In the genomic region with DNA sequence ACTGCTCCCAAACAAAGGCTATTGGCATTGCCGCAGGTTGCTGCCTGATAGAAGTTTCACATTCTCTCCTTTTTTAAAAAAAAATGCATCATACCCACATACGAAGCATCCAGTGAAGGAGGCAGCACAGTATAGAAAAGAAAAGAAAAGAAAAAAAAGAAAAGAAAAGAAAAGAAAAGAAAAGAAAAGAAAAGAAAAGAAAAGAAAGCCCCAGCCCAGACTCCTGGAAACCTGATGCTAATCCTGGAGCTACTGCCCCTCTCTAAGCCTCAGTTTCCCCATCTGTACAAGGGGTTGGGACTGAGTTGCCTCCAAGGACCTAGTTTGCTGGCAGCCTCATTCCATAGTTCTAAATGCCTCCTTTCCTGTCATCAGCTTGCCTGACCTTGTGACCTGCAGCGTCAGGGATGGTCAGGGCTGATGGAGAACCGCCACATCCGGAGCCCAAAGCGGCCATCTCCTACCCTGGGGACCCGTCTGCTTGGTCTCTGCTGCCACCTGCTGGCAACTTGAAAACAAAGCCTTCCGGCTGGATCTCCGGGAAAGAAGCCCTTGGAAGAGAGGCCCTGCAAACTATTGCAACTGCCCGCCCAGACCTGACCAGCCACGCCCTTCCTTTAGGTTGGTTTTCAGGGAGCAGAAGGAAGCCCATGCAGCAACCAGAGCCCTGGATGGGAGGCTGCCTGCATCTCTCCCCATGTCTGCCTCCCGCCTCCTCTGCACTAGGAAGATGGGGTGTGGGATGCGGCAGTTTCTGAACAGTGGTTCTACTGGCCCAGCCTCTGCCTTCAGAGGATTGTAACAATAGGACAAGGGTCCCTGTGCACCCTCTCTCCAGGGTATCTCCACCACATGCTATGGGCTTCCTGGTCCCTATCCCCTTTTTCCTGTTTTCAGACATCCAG, we compare ENCODE assay signal across 9 cellular contexts. TPM values are rescaled to one million over a fixed set of nuclear protein-coding genes. Genes with fewer than 3 reads are reported as not detected.
A peak's percentile ranks its signal among the peaks of the same experiment; 100 is the strongest.
DNase-seq lines count a peak whose midpoint lies in the region; ATAC-seq and TF ChIP-seq lines count a peak whose summit lies in the region.
"Had no signal": no experiment of that assay in that cellular context is flagged by ENCODE, and none has a peak within 500 bp of the region (broad histone marks: within the 10 kb centered on the region; RNA-seq: fewer than 3 reads in every experiment).

No MANE protein-coding gene starts in this region.

- H3K36me3 ChIP-seq in Peyer's patch, result no peaks in the 10 kb centered on the region
- no peaks in the 10 kb centered on the region for H3K36me3 ChIP-seq in neural progenitor cell

- H3K4me1 Mint-ChIP-seq in activated T-cell treated with anti-CD3 and anti-CD28 coated beads, Interleukin-2, amount 50 U/mL, for 4 hours (ENCODE audit: low read depth), result peaks cover 2% of the 10 kb centered on the region
- H3K4me1 Mint-ChIP-seq in neural progenitor cell, result peaks cover 25% of the 10 kb centered on the region

- no peak overlapping the region for H3K4me3 Mint-ChIP-seq in activated T-cell treated with anti-CD3 and anti-CD28 coated beads, Interleukin-2, amount 50 U/mL, for 4 hours
- peak overlapping the region; percentile 25 for H3K4me3 Mint-ChIP-seq in neural progenitor cell

- no peak for TF ChIP-seq POLR2A in Peyer's patch (IDR thresholded peaks at IDR 0.05)

- TF ChIP-seq CTCF in Peyer's patch (IDR thresholded peaks at IDR 0.05), result peak in 5 of 6 experiments; percentile 59 to 84 (median 79)
- peak; percentile 93 for TF ChIP-seq CTCF in neural progenitor cell (IDR thresholded peaks at IDR 0.05)

- H3K27ac ChIP-seq in Peyer's patch, result no peak overlapping the region
- no peak overlapping the region for H3K27ac ChIP-seq in neural progenitor cell

- H3K4me1 ChIP-seq in Peyer's patch, result no peaks in the 10 kb centered on the region
- H3K4me1 ChIP-seq in neural progenitor cell, result no peaks in the 10 kb centered on the region

- H3K9me3 ChIP-seq in Peyer's patch (no peaks in the 10 kb centered on the region), neural progenitor cell (ENCODE audit: low read depth) (no peaks in the 10 kb centered on the region)

- H3K9ac ChIP-seq in neural progenitor cell, result no peak overlapping the region

- peak; percentile 64 to 75 for ATAC-seq in activated T-cell treated with anti-CD3 and anti-CD28 coated beads, Interleukin-2, amount 50 U/mL, for 4 hours
- ATAC-seq in HG02678 (IDR thresholded peaks at IDR 0.05; ENCODE audit: unreplicated experiment), result no peak

- H3K27me3 ChIP-seq in Peyer's patch (no peaks in the 10 kb centered on the region), neural progenitor cell (no peaks in the 10 kb centered on the region)

- H3F3A ChIP-seq in neural progenitor cell (ENCODE audit: low read depth), result peaks cover 3% of the 10 kb centered on the region

- no peak overlapping the region for H2AFZ ChIP-seq in neural progenitor cell (replicated peaks)

- peaks cover 19% of the 10 kb centered on the region for H3K27me3 Mint-ChIP-seq in activated T-cell treated with anti-CD3 and anti-CD28 coated beads, Interleukin-2, amount 50 U/mL, for 4 hours (ENCODE audit: low read depth)
- H3K27me3 Mint-ChIP-seq in neural progenitor cell (ENCODE audit: insufficient read depth, low read depth), result peaks cover 10% of the 10 kb centered on the region

- no peaks in the 10 kb centered on the region for H4K20me1 ChIP-seq in neural progenitor cell (ENCODE audit: low read depth)

- H3K79me2 ChIP-seq in neural progenitor cell (ENCODE audit: low read depth), result no peaks in the 10 kb centered on the region

- DNase-seq in COR-L47 (lab: John Stamatoyannopoulos, UW), result peak; percentile 24
- DNase-seq in HuH-7 (ENCODE audit: low spot score), result peak; percentile 85
- peak; percentile 62 to 89 (median 76) for DNase-seq in Peyer's patch
- peak; percentile 63 for DNase-seq in activated T-cell treated with anti-CD3 and anti-CD28 coated beads, Interleukin-2, amount 50 U/mL, for 4 hours
- DNase-seq in fibroblast of peridontal ligament (ENCODE audit: extremely low read depth), result peak; percentile 73
- DNase-seq in neural progenitor cell (ENCODE audit: low spot score), result peak; percentile 92
- DNase-seq in stromal cell of bone marrow (ENCODE audit: low read depth), result peak; percentile 53

- no peak overlapping the region for H3K4me2 ChIP-seq in neural progenitor cell

- H3K4me3 ChIP-seq in Peyer's patch (no peak overlapping the region), neural progenitor cell (no peak overlapping the region)

- H3K36me3 Mint-ChIP-seq in activated T-cell treated with anti-CD3 and anti-CD28 coated beads, Interleukin-2, amount 50 U/mL, for 4 hours (ENCODE audit: insufficient read depth), result no peaks in the 10 kb centered on the region
- no peaks in the 10 kb centered on the region for H3K36me3 Mint-ChIP-seq in neural progenitor cell
- H3K36me3 Mint-ChIP-seq: IgD-negative memory B cell had no signal

- no peaks in the 10 kb centered on the region for H3K9me3 Mint-ChIP-seq in activated T-cell treated with anti-CD3 and anti-CD28 coated beads, Interleukin-2, amount 50 U/mL, for 4 hours
- H3K9me3 Mint-ChIP-seq in neural progenitor cell, result no peaks in the 10 kb centered on the region
- H3K9me3 Mint-ChIP-seq: IgD-negative memory B cell had no signal

- H3K27ac Mint-ChIP-seq in neural progenitor cell, result no peak overlapping the region

RNA-seq across cellular contexts. Expression of gene AIPL1, which starts 13.0 kb away (rescaled TPM):
- not detected for total RNA-seq in Peyer's patch
- not detected for total RNA-seq in activated T-cell treated with anti-CD3 and anti-CD28 coated beads, Interleukin-2, amount 50 U/mL, for 4 hours
- 0.37 and 2.3 TPM in 2 replicates for total RNA-seq in neural progenitor cell (ENCODE audit: low replicate concordance)

RNA-seq across cellular contexts. Expression of gene PIMREG, which starts 22.3 kb away (rescaled TPM):
- 1 to 10 TPM in 3 of 4 donors, under 1 TPM in 1; 0.67 to 9.8 (median 7.2) TPM for total RNA-seq in Peyer's patch
- total RNA-seq in activated T-cell treated with anti-CD3 and anti-CD28 coated beads, Interleukin-2, amount 50 U/mL, for 4 hours, result 1 to 10 TPM in 2 of 3 donors, under 1 TPM in 1; 0.82 to 1.9 (median 1.7) TPM
- total RNA-seq in neural progenitor cell (ENCODE audit: low replicate concordance), result 71.3 and 151 TPM in 2 replicates

Comparison
In these comparisons a context has a peak if more than half of its experiments do, and no peak if none do; other contexts are left out.
1. DNase-seq: peak in every context shown above with its lines; median percentile 92 in neural progenitor cell; 85 in HuH-7; 76 in Peyer's patch; 73 in fibroblast of peridontal ligament; 63 in activated T-cell treated with anti-CD3 and anti-CD28 coated beads, Interleukin-2, amount 50 U/mL, for 4 hours; 53 in stromal cell of bone marrow; 24 in COR-L47.